ENCODE assay signal across 18 cellular contexts in genomic region chr11:86476109-86476861, GRCh38.
DNase-seq lines count a peak whose midpoint lies in the region; ATAC-seq and TF ChIP-seq lines count a peak whose summit lies in the region.
"Had no signal": no experiment of that assay in that cellular context is flagged by ENCODE, and none has a peak within 500 bp of the region (broad histone marks: within the 10 kb centered on the region; RNA-seq: fewer than 3 reads in every experiment).

No MANE protein-coding gene starts in this region.

- H3K4me1 ChIP-seq in mesendoderm (ENCODE audit: control insufficient read depth, low read depth, low read length) (peaks cover 5% of the 10 kb centered on the region), spleen (peaks cover 8 to 42% (median 17%) of the 10 kb centered on the region in 6 donors), foreskin keratinocyte (peaks cover 13% of the 10 kb centered on the region)

- no peak overlapping the region for H3K27ac ChIP-seq in mesendoderm (ENCODE audit: low read depth, low read length)
- H3K27ac ChIP-seq in spleen, result peak overlapping the region in 7 of 8 donors; percentile 46 to 75 (median 73)
- H3K27ac ChIP-seq in foreskin keratinocyte, result no peak overlapping the region

- no peak overlapping the region for H3K4ac ChIP-seq in mesendoderm (ENCODE audit: low read depth, low read length)

- H4K8ac ChIP-seq in mesendoderm (ENCODE audit: low read depth, low read length), result no peak overlapping the region

- H2BK15ac ChIP-seq in mesendoderm (replicated peaks; ENCODE audit: low read depth), result no peak overlapping the region

- intact Hi-C loops in spleen (cut with DNase I; ENCODE audit: low total_unique reads), result no loop called here

- H3K9ac ChIP-seq in mesendoderm (ENCODE audit: low read length), result no peak overlapping the region

- no peak overlapping the region for H3K23ac ChIP-seq in mesendoderm (ENCODE audit: low read length)

- ATAC-seq in foreskin keratinocyte, result no peak
- ATAC-seq: naive thymus-derived CD8-positive, alpha-beta T cell had no signal

- no peak overlapping the region for H2AK5ac ChIP-seq in mesendoderm (ENCODE audit: low read length)

- peak; percentile 85 for DNase-seq in SW480 (ENCODE audit: low spot score)
- DNase-seq in fibroblast of pulmonary artery (ENCODE audit: low read depth), result peak; percentile 39
- DNase-seq in mesendoderm, result no peak
- DNase-seq in spleen, result no peak
- no peak for DNase-seq in foreskin keratinocyte
- no peak for DNase-seq in NCI-H510A treated with DMSO at 0.1 percent for 48 hours (lab: John Stamatoyannopoulos, UW)
- no peak for DNase-seq in NCI-H2196 (lab: John Stamatoyannopoulos, UW; ENCODE audit: unreplicated experiment)
- no peak for DNase-seq in occipital lobe (lab: John Stamatoyannopoulos, UW)
- DNase-seq: activated CD4-positive, alpha-beta T cell treated with anti-CD3 and anti-CD28 coated beads, Interleukin-2, amount 50 U/mL, for 48 hours; activated effector memory CD4-positive, alpha-beta T cell treated with Interleukin-2 at 50 U/mL for 16 hours; central memory CD4-positive, alpha-beta T cell; DMS79; KG1; naive thymus-derived CD8-positive, alpha-beta T cell; NCI-H1694 treated with DMSO at 0.1 percent for 48 hours; NCI-H748 treated with DMSO at 0.1 percent for 48 hours; SHP77; stimulated activated CD4-positive, alpha-beta T cell treated with anti-CD3 and anti-CD28 coated beads, Interleukin-12 subunit alpha, Interleukin-12 subunit beta, amount 100 ng/mL, for 4 hours had no signal

- H3K56ac ChIP-seq in mesendoderm (ENCODE audit: low read length), result peak overlapping the region; percentile 56

- no peak overlapping the region for H3K4me2 ChIP-seq in mesendoderm (ENCODE audit: low read length)

- no peak overlapping the region for H4K5ac ChIP-seq in mesendoderm (ENCODE audit: low read length)

- H3K18ac ChIP-seq in mesendoderm (ENCODE audit: low read length), result peak overlapping the region; percentile 19

- no peak for TF ChIP-seq POLR2A in spleen (IDR thresholded peaks at IDR 0.05)

- no CpG with 5 or more reads among the region's 6 CpGs for WGBS in mesendoderm (ENCODE audit: extremely low coverage, insufficient coverage, low lambda C conversion rate)
- WGBS in spleen, 5 donors, result 57 to 81% (median 72%) methylated on average over 6 of the region's 6 CpGs

- H3K36me3 ChIP-seq in mesendoderm (ENCODE audit: control insufficient read depth, insufficient read depth, low read length) (no peaks in the 10 kb centered on the region), spleen (no peaks in the 10 kb centered on the region)

- no peak overlapping the region for H2BK5ac ChIP-seq in mesendoderm (ENCODE audit: low read length)

- no peak overlapping the region for H2BK120ac ChIP-seq in mesendoderm (ENCODE audit: low read depth, low read length)

- H3K79me2 ChIP-seq in mesendoderm (ENCODE audit: control insufficient read depth, insufficient read depth, low read length), result no peaks in the 10 kb centered on the region

- H3K79me1 ChIP-seq in mesendoderm (ENCODE audit: low read length), result no peaks in the 10 kb centered on the region

- H3K4me3 ChIP-seq in fibroblast of pulmonary artery (replicated peaks; ENCODE audit: low read depth, low read length) (no peak overlapping the region), mesendoderm (ENCODE audit: low read length) (no peak overlapping the region), spleen (no peak overlapping the region)

- TF ChIP-seq CTCF in fibroblast of pulmonary artery (IDR thresholded peaks at IDR 0.05; ENCODE audit: low read length, missing control alignments) (no peak), spleen (IDR thresholded peaks at IDR 0.05 in 8 of 11, conservative IDR thresholded peaks at IDR 0.05 in 3 of 11) (no peak), foreskin keratinocyte (conservative IDR thresholded peaks at IDR 0.05) (no peak)

- H3K27me3 ChIP-seq in mesendoderm (ENCODE audit: insufficient read depth, low read length, poor library complexity) (no peaks in the 10 kb centered on the region), spleen (replicated peaks in 1 of 7) (no peaks in the 10 kb centered on the region), foreskin keratinocyte (no peaks in the 10 kb centered on the region)

- H3K9me3 ChIP-seq in spleen, result no peaks in the 10 kb centered on the region

Comparison
In these comparisons a context has a peak if more than half of its experiments do, and no peak if none do; other contexts are left out.
1. DNase-seq: peak in SW480 (single experiment) and fibroblast of pulmonary artery (single experiment); none in mesendoderm (single experiment), spleen (single experiment), foreskin keratinocyte (0 of 2), NCI-H510A treated with DMSO at 0.1 percent for 48 hours (single experiment), NCI-H2196 (single experiment) and occipital lobe (single experiment).
2. H3K27ac ChIP-seq: peak in spleen (7 of 8); none in mesendoderm (single experiment) and foreskin keratinocyte (single experiment).